11 cellular contexts compared by ENCODE assay signal in the genomic region with DNA sequence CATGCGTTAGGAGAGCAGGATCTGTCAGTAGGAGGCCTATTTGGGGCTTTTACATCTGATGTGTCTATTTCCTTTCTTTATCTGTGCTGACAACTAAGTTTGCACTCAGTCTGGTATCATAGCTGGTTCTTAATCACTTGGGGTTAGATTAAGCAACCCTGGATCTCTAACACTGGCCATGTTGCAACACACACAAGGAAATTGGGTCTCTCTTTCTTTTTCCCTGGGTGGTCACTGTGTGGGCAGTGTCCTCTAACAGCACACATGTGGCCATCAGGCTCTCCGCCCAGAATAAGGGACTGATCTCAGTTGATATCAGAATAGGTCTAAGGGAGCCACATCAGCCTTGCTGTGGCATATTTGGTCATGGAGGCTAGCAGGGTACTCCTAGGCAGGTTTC. TPM values are rescaled to one million over a fixed set of nuclear protein-coding genes. Genes with fewer than 3 reads are reported as not detected.
DNase-seq lines count a peak whose midpoint lies in the region; ATAC-seq and TF ChIP-seq lines count a peak whose summit lies in the region.
"Had no signal": no experiment of that assay in that cellular context is flagged by ENCODE, and none has a peak within 500 bp of the region (broad histone marks: within the 10 kb centered on the region; RNA-seq: fewer than 3 reads in every experiment).

No MANE protein-coding gene starts in this region.

- H3K4me3 ChIP-seq in RWPE2 (ENCODE audit: severe bottlenecking) (no peak overlapping the region), fibroblast of villous mesenchyme (ENCODE audit: low read depth, low read length) (no peak overlapping the region)

- H3K4me1 Mint-ChIP-seq in T-helper 2 cell treated with Interferon-gamma antibody and Interleukin-4, amounts not matched to agents 5 μg/mL and 100 μg/mL, for 36 hours (ENCODE audit: low read depth), result no peaks in the 10 kb centered on the region
- H3K4me1 Mint-ChIP-seq: activated CD4-positive, alpha-beta memory T cell treated with anti-CD3 and anti-CD28 coated beads, Interleukin-2, amount 10 ng/mL, durations not matched to agents 7 days and 5 days had no signal

- H3K4me1 ChIP-seq in RWPE2 (ENCODE audit: insufficient read depth, poor library complexity, severe bottlenecking), result peaks cover 41% of the 10 kb centered on the region

- H3K4me3 Mint-ChIP-seq in T-helper 2 cell treated with Interferon-gamma antibody and Interleukin-4, amounts not matched to agents 5 μg/mL and 100 μg/mL, for 36 hours, result no peak overlapping the region
- H3K4me3 Mint-ChIP-seq: activated CD4-positive, alpha-beta memory T cell treated with anti-CD3 and anti-CD28 coated beads, Interleukin-2, amount 10 ng/mL, durations not matched to agents 7 days and 5 days; activated naive CD4-positive, alpha-beta T cell treated with anti-CD3 and anti-CD28 coated beads for 36 hours had no signal

- no peak overlapping the region for H3K27ac Mint-ChIP-seq in T-helper 2 cell treated with Interferon-gamma antibody and Interleukin-4, amounts not matched to agents 5 μg/mL and 100 μg/mL, for 36 hours
- H3K27ac Mint-ChIP-seq: activated CD4-positive, alpha-beta memory T cell treated with anti-CD3 and anti-CD28 coated beads, Interleukin-2, amount 10 ng/mL, durations not matched to agents 7 days and 5 days; activated naive CD4-positive, alpha-beta T cell treated with anti-CD3 and anti-CD28 coated beads for 36 hours had no signal

- H3K36me3 ChIP-seq in RWPE2 (ENCODE audit: low read depth), result peaks cover 40% of the 10 kb centered on the region

- H3K9me3 Mint-ChIP-seq in T-helper 2 cell treated with Interferon-gamma antibody and Interleukin-4, amounts not matched to agents 5 μg/mL and 100 μg/mL, for 36 hours, result no peaks in the 10 kb centered on the region
- H3K9me3 Mint-ChIP-seq: activated CD4-positive, alpha-beta memory T cell treated with anti-CD3 and anti-CD28 coated beads, Interleukin-2, amount 10 ng/mL, durations not matched to agents 7 days and 5 days; activated naive CD4-positive, alpha-beta T cell treated with anti-CD3 and anti-CD28 coated beads for 36 hours had no signal

- DNase-seq in EL, result peak; percentile 48
- no peak for DNase-seq in RWPE2 (ENCODE audit: low spot score)
- peak; percentile 89 for DNase-seq in fibroblast of villous mesenchyme (ENCODE audit: low read depth)
- peak; percentile 79 for DNase-seq in renal cortical epithelial cell (ENCODE audit: low read depth)
- DNase-seq in T-helper 2 cell treated with Interferon-gamma antibody and Interleukin-4, amounts not matched to agents 5 μg/mL and 100 μg/mL, for 36 hours (ENCODE audit: low spot score), result no peak
- DNase-seq in NCI-H2081 treated with DMSO at 0.1 percent for 48 hours (lab: John Stamatoyannopoulos, UW), result no peak
- DNase-seq: activated CD4-positive, alpha-beta memory T cell treated with anti-CD3 and anti-CD28 coated beads, Interleukin-2, amount 10 ng/mL, durations not matched to agents 7 days and 5 days; activated naive CD4-positive, alpha-beta T cell treated with anti-CD3 and anti-CD28 coated beads for 36 hours; NCI-H510A had no signal

- H3K27me3 Mint-ChIP-seq in T-helper 2 cell treated with Interferon-gamma antibody and Interleukin-4, amounts not matched to agents 5 μg/mL and 100 μg/mL, for 36 hours (ENCODE audit: low read depth), result peaks cover 5% of the 10 kb centered on the region

- H3K9me3 ChIP-seq in RWPE2 (ENCODE audit: severe bottlenecking), result no peaks in the 10 kb centered on the region

- TF ChIP-seq CTCF in RWPE2 (IDR thresholded peaks at IDR 0.05; ENCODE audit: poor library complexity, severe bottlenecking), result no peak
- no peak for TF ChIP-seq CTCF in fibroblast of villous mesenchyme (IDR thresholded peaks at IDR 0.05; ENCODE audit: insufficient read depth, low read depth, low read length)

- H3K27ac ChIP-seq in RWPE2 (ENCODE audit: poor library complexity, severe bottlenecking), result peak overlapping the region; percentile 6

- no peaks in the 10 kb centered on the region for H3K36me3 Mint-ChIP-seq in T-helper 2 cell treated with Interferon-gamma antibody and Interleukin-4, amounts not matched to agents 5 μg/mL and 100 μg/mL, for 36 hours (ENCODE audit: low read depth)

- ATAC-seq in RWPE2 (ENCODE audit: low read depth), result peak; percentile 47
- ATAC-seq in HG02870 (IDR thresholded peaks at IDR 0.05; ENCODE audit: unreplicated experiment), result no peak
- no peak for ATAC-seq in GM19351 (IDR thresholded peaks at IDR 0.05; ENCODE audit: unreplicated experiment)

- no peaks in the 10 kb centered on the region for H3K27me3 ChIP-seq in RWPE2 (ENCODE audit: insufficient read depth, poor library complexity, severe bottlenecking)

RNA-seq across cellular contexts. Expression of a gene that starts 38.8 kb away (rescaled TPM):
- total RNA-seq in fibroblast of villous mesenchyme, result 234 and 417 TPM in 2 replicates
- 1,261 and 4,753 TPM in 2 replicates for total RNA-seq in renal cortical epithelial cell
- total RNA-seq: activated CD4-positive, alpha-beta memory T cell treated with anti-CD3 and anti-CD28 coated beads, Interleukin-2, amount 10 ng/mL, durations not matched to agents 7 days and 5 days had no signal

Comparison
In these comparisons a context has a peak if more than half of its experiments do, and no peak if none do; other contexts are left out.
1. DNase-seq: peak in EL (single experiment), fibroblast of villous mesenchyme (single experiment) and renal cortical epithelial cell (single experiment); none in RWPE2 (single experiment), T-helper 2 cell treated with Interferon-gamma antibody and Interleukin-4, amounts not matched to agents 5 μg/mL and 100 μg/mL, for 36 hours (single experiment) and NCI-H2081 treated with DMSO at 0.1 percent for 48 hours (single experiment).